In the genomic region with DNA sequence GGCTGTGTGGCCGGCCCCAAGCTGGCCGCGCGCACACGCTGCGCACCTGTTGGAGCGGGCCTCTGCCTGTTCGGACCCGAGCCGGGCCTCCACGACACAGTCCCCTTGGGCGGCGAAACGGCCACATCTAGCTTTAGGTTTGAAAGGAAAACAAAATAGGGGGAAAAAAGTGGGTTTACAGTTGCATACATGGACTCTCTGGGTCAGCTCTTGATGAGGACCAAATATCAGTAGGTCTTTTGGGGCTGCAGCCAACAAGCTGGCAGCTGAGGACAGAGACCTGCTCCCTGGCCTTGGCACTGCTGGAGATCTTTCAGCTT, we compare ENCODE assay signal across 11 cellular contexts. TPM values are rescaled to one million over a fixed set of nuclear protein-coding genes. Genes with fewer than 3 reads are reported as not detected.
DNase-seq lines count a peak whose midpoint lies in the region; ATAC-seq and TF ChIP-seq lines count a peak whose summit lies in the region.
"Had no signal": no experiment of that assay in that cellular context is flagged by ENCODE, and none has a peak within 500 bp of the region (broad histone marks: within the 10 kb centered on the region; RNA-seq: fewer than 3 reads in every experiment).

No MANE protein-coding gene starts in this region.

- no peaks in the 10 kb centered on the region for H3K9me3 ChIP-seq in iPS-15b (ENCODE audit: control insufficient read depth, insufficient read depth, low read length)

- no peaks in the 10 kb centered on the region for H3K36me3 Mint-ChIP-seq in Calu3 (ENCODE audit: insufficient read depth, unreplicated experiment)
- no peaks in the 10 kb centered on the region for H3K36me3 Mint-ChIP-seq in WTC11
- H3K36me3 Mint-ChIP-seq in progenitor cell of endocrine pancreas (ENCODE audit: insufficient read depth): no peaks in the 10 kb centered on the region
- no peaks in the 10 kb centered on the region for H3K36me3 Mint-ChIP-seq in activated CD4-positive, alpha-beta T cell treated with anti-CD3 and anti-CD28 coated beads, Interleukin-2, amount 10 ng/mL, durations not matched to agents 24 days and 14 days (ENCODE audit: low read depth)
- H3K36me3 Mint-ChIP-seq: CD8-positive, alpha-beta T cell had no signal

- H3K27ac Mint-ChIP-seq in Calu3 (ENCODE audit: unreplicated experiment) (no peak overlapping the region), WTC11 (no peak overlapping the region), progenitor cell of endocrine pancreas (no peak overlapping the region)
- H3K27ac Mint-ChIP-seq in activated CD4-positive, alpha-beta T cell treated with anti-CD3 and anti-CD28 coated beads, Interleukin-2, amount 10 ng/mL, durations not matched to agents 24 days and 14 days: no peak overlapping the region
- H3K27ac Mint-ChIP-seq: CD8-positive, alpha-beta T cell had no signal

- peaks cover 15% of the 10 kb centered on the region for H3K4me1 Mint-ChIP-seq in Calu3 (ENCODE audit: low read depth, unreplicated experiment)
- peaks cover 17% of the 10 kb centered on the region for H3K4me1 Mint-ChIP-seq in WTC11
- peaks cover 6% of the 10 kb centered on the region for H3K4me1 Mint-ChIP-seq in progenitor cell of endocrine pancreas (ENCODE audit: low read depth)
- H3K4me1 Mint-ChIP-seq in activated CD4-positive, alpha-beta T cell treated with anti-CD3 and anti-CD28 coated beads, Interleukin-2, amount 10 ng/mL, durations not matched to agents 24 days and 14 days: peaks cover 8% of the 10 kb centered on the region

- TF ChIP-seq CTCF in Calu3 (IDR thresholded peaks at IDR 0.05; ENCODE audit: unreplicated experiment): no peak
- TF ChIP-seq CTCF in WTC11 (IDR thresholded peaks at IDR 0.05): no peak
- no peak for TF ChIP-seq CTCF in progenitor cell of endocrine pancreas (IDR thresholded peaks at IDR 0.05; ENCODE audit: unreplicated experiment)

- no peaks in the 10 kb centered on the region for H3K4me1 ChIP-seq in iPS-15b (ENCODE audit: control insufficient read depth, insufficient read depth, low read length)

- H3K9me3 Mint-ChIP-seq in Calu3 (ENCODE audit: low read depth, unreplicated experiment) (no peaks in the 10 kb centered on the region), WTC11 (no peaks in the 10 kb centered on the region), progenitor cell of endocrine pancreas (ENCODE audit: low read depth) (no peaks in the 10 kb centered on the region)
- no peaks in the 10 kb centered on the region for H3K9me3 Mint-ChIP-seq in activated CD4-positive, alpha-beta T cell treated with anti-CD3 and anti-CD28 coated beads, Interleukin-2, amount 10 ng/mL, durations not matched to agents 24 days and 14 days
- H3K9me3 Mint-ChIP-seq: CD8-positive, alpha-beta T cell had no signal

- H3K4me3 Mint-ChIP-seq in Calu3 (ENCODE audit: low read depth, unreplicated experiment) (peak overlapping the region; percentile 65), WTC11 (peak overlapping the region; percentile 75), progenitor cell of endocrine pancreas (ENCODE audit: low read depth) (peak overlapping the region; percentile 70)
- H3K4me3 Mint-ChIP-seq in activated CD4-positive, alpha-beta T cell treated with anti-CD3 and anti-CD28 coated beads, Interleukin-2, amount 10 ng/mL, durations not matched to agents 24 days and 14 days: no peak overlapping the region

- no peaks in the 10 kb centered on the region for H3K36me3 ChIP-seq in iPS-15b (ENCODE audit: control insufficient read depth, insufficient read depth, low read length)

- BruUV-seq in Calu3 (replicated peaks; lab: Mats Ljungman, UMichigan): no TSS peak

- peak overlapping the region; percentile 70 for H3K4me3 ChIP-seq in iPS-15b (ENCODE audit: low read depth, low read length)

- POLR2A ChIA-PET in WTC11 (lab: Charles Lee): interaction anchor here (0.6 to 1.9 kb wide), 4 partner anchors 9 to 39 kb away, joined by 3 to 9 read pairs (median 5); a partner anchor contains a TSS

- CTCF ChIA-PET in Calu3 (lab: Charles Lee): interaction anchor here (0.6 to 1.8 kb wide), 6 partner anchors 9 to 115 kb away, joined by 3 to 9 read pairs (median 6); no protein-coding TSS in a partner anchor
- CTCF ChIA-PET in WTC11 (lab: Charles Lee): interaction anchor here (0.7 to 6.2 kb wide), 30 partner anchors 9 to 1598 kb away, joined by 3 to 92 read pairs (median 7); a partner anchor contains a TSS

- ATAC-seq in WTC11: peak; percentile 6

- DNase-seq in Calu3 (no peak), WTC11 (ENCODE audit: low spot score) (no peak), progenitor cell of endocrine pancreas (ENCODE audit: low spot score, unreplicated experiment) (no peak), DMS79 (lab: John Stamatoyannopoulos, UW) (no peak), posterior vena cava (ENCODE audit: low spot score) (no peak), NCI-H1694 (lab: John Stamatoyannopoulos, UW) (no peak)
- DNase-seq in activated CD4-positive, alpha-beta T cell treated with anti-CD3 and anti-CD28 coated beads, Interleukin-2, amount 10 ng/mL, durations not matched to agents 24 days and 14 days: no peak
- DNase-seq: NCI-H1436 treated with DMSO at 0.1 percent for 48 hours, NCI-H774 had no signal

- H3K27me3 ChIP-seq in iPS-15b (ENCODE audit: control insufficient read depth, insufficient read depth, low read length): peaks cover 60% of the 10 kb centered on the region

- H3K9ac ChIP-seq in iPS-15b (ENCODE audit: low read depth, low read length): no peak overlapping the region

- intact Hi-C loops in Calu3 (cut with micrococcal nuclease; ENCODE audit: unreplicated experiment): no loop called here
- intact Hi-C loops in posterior vena cava (cut with DNase I): loop anchor here in 1 of 2 donors (5.0 kb wide), 1 partner anchor 39 kb away; no protein-coding TSS in a partner anchor
- intact Hi-C loops in activated CD4-positive, alpha-beta T cell treated with anti-CD3 and anti-CD28 coated beads, Interleukin-2, amount 10 ng/mL, durations not matched to agents 24 days and 14 days (cut with micrococcal nuclease): no loop called here

- H3K27me3 Mint-ChIP-seq in Calu3 (ENCODE audit: unreplicated experiment) (peaks cover 25% of the 10 kb centered on the region), WTC11 (ENCODE audit: low read depth) (peaks cover 53% of the 10 kb centered on the region), progenitor cell of endocrine pancreas (peaks cover 46% of the 10 kb centered on the region)
- peaks cover 42% of the 10 kb centered on the region for H3K27me3 Mint-ChIP-seq in activated CD4-positive, alpha-beta T cell treated with anti-CD3 and anti-CD28 coated beads, Interleukin-2, amount 10 ng/mL, durations not matched to agents 24 days and 14 days

TF ChIP-seq in WTC11, 78 proteins besides CTCF, POLR2A, EP300 and RAD21 (continues in another document):
- TF ChIP-seq, protein P1, sequence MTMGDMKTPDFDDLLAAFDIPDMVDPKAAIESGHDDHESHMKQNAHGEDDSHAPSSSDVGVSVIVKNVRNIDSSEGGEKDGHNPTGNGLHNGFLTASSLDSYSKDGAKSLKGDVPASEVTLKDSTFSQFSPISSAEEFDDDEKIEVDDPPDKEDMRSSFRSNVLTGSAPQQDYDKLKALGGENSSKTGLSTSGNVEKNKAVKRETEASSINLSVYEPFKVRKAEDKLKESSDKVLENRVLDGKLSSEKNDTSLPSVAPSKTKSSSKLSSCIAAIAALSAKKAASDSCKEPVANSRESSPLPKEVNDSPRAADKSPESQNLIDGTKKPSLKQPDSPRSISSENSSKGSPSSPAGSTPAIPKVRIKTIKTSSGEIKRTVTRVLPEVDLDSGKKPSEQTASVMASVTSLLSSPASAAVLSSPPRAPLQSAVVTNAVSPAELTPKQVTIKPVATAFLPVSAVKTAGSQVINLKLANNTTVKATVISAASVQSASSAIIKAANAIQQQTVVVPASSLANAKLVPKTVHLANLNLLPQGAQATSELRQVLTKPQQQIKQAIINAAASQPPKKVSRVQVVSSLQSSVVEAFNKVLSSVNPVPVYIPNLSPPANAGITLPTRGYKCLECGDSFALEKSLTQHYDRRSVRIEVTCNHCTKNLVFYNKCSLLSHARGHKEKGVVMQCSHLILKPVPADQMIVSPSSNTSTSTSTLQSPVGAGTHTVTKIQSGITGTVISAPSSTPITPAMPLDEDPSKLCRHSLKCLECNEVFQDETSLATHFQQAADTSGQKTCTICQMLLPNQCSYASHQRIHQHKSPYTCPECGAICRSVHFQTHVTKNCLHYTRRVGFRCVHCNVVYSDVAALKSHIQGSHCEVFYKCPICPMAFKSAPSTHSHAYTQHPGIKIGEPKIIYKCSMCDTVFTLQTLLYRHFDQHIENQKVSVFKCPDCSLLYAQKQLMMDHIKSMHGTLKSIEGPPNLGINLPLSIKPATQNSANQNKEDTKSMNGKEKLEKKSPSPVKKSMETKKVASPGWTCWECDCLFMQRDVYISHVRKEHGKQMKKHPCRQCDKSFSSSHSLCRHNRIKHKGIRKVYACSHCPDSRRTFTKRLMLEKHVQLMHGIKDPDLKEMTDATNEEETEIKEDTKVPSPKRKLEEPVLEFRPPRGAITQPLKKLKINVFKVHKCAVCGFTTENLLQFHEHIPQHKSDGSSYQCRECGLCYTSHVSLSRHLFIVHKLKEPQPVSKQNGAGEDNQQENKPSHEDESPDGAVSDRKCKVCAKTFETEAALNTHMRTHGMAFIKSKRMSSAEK (CRISPR knock-in tag; IDR thresholded peaks at IDR 0.05; ENCODE audit: borderline replicate concordance): no peak
- TF ChIP-seq, protein P2, sequence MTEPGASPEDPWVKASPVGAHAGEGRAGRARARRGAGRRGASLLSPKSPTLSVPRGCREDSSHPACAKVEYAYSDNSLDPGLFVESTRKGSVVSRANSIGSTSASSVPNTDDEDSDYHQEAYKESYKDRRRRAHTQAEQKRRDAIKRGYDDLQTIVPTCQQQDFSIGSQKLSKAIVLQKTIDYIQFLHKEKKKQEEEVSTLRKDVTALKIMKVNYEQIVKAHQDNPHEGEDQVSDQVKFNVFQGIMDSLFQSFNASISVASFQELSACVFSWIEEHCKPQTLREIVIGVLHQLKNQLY (CRISPR knock-in tag; IDR thresholded peaks at IDR 0.05): no peak

RNA-seq across cellular contexts. Expression of a gene that starts 20.7 kb away (rescaled TPM):
- total RNA-seq in Calu3 (2022): 5.9 and 6.2 TPM in 2 replicates
- 1.2 to 1.7 TPM (median 1.5 TPM) in 3 replicates for total RNA-seq in WTC11 (2021)
- 2.0 and 2.1 TPM in 2 replicates for total RNA-seq in progenitor cell of endocrine pancreas
- 10 to 100 TPM; 21.3 to 26.6 TPM for total RNA-seq in posterior vena cava
- total RNA-seq in activated CD4-positive, alpha-beta T cell treated with anti-CD3 and anti-CD28 coated beads, Interleukin-2, amount 10 ng/mL, durations not matched to agents 24 days and 14 days: 2.8 TPM in 2 replicates

RNA-seq across cellular contexts. Expression of a gene that starts 28.5 kb away (rescaled TPM):
- total RNA-seq in Calu3 (2022) (198 and 259 TPM in 2 replicates), WTC11 (2021) (27.7 to 29.3 TPM (median 28.9 TPM) in 3 replicates), progenitor cell of endocrine pancreas (28.1 and 30.9 TPM in 2 replicates), posterior vena cava (10 to 100 TPM; 46.6 to 80.9 TPM)
- 17.2 and 17.3 TPM in 2 replicates for total RNA-seq in activated CD4-positive, alpha-beta T cell treated with anti-CD3 and anti-CD28 coated beads, Interleukin-2, amount 10 ng/mL, durations not matched to agents 24 days and 14 days

RNA-seq across cellular contexts. Expression of a gene that starts 32.6 kb away (rescaled TPM):
- 16.2 and 16.7 TPM in 2 replicates for total RNA-seq in Calu3 (2022)
- 6.0 to 9.0 TPM (median 6.4 TPM) in 3 replicates for total RNA-seq in WTC11 (2021)
- 7.0 and 7.7 TPM in 2 replicates for total RNA-seq in progenitor cell of endocrine pancreas
- total RNA-seq in posterior vena cava: 10 to 100 TPM; 39.1 to 43.5 TPM
- total RNA-seq in activated CD4-positive, alpha-beta T cell treated with anti-CD3 and anti-CD28 coated beads, Interleukin-2, amount 10 ng/mL, durations not matched to agents 24 days and 14 days: 11.1 and 12.0 TPM in 2 replicates
